ENCODE assay signal across 1 cellular context in the genomic region with DNA sequence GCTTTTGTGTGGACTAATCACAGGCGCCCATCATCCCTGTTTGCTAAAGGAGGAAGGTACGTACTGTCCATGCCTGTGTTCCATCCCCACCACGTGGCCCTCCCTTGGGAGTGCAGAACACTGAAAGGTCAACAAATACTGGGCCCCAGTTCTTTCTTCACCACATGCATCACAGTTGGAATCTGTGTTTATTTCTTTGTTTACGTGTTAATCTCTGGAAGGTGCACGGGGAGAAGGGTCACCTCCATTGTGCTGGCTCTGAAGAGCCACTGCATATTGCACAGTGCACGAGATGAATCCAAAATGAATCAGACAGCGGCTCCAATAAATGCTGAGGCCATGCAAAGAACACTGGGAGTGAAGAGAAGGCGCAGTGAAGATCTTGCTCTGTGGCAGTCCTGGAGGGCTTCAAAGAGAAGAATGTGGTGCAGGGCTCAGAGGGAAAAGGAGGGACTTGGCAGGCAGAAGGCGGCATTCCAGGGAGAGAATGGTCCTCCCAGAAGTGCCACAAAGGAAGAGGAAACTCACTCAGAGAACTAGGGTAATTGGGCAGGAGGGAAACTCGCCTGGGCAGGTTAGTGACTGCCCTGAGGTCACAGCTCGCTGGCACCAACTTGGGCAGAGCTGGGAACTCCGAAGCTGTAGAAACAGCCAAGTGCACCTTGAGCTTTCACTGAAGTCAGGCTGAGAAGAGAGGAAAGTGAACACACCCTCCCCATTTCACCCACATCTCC.
TF ChIP-seq lines count a peak whose summit lies in the region.

No MANE protein-coding gene starts in this region.

TF ChIP-seq in HepG2, 621 proteins besides CTCF, POLR2A, EP300 and RAD21 (continued from another document and continues in another):
- peak; percentile 57; the same call in 1 of the 2 replicates for TF ChIP-seq ZBTB33 (CRISPR knock-in tag; IDR thresholded peaks at IDR 0.05)
- TF ChIP-seq NR2F1 (CRISPR knock-in tag; IDR thresholded peaks at IDR 0.05), result peak in 1 of 2 experiments; percentile 45; a peak in 1 of 4 replicates
- peak; percentile 76; the same call in 1 of the 2 replicates for TF ChIP-seq MXD4 (CRISPR knock-in tag; IDR thresholded peaks at IDR 0.05)
- TF ChIP-seq HNF4A (CRISPR knock-in tag; IDR thresholded peaks at IDR 0.05), result peak; percentile 51
- TF ChIP-seq MEF2D (CRISPR knock-in tag; IDR thresholded peaks at IDR 0.05), result peak; percentile 70; the same call in 1 of the 2 replicates
- no peak for TF ChIP-seq ZNF451 (CRISPR knock-in tag; IDR thresholded peaks at IDR 0.05)
- TF ChIP-seq PAXIP1 (CRISPR knock-in tag; conservative IDR thresholded peaks at IDR 0.05), result peak; percentile 76
- peak; percentile 78 for TF ChIP-seq THAP11 (CRISPR knock-in tag; IDR thresholded peaks at IDR 0.05)
- TF ChIP-seq ZMAT3 (CRISPR knock-in tag; conservative IDR thresholded peaks at IDR 0.05), result 0 out of 2 replicates have a peak, but pooled peaks have one; percentile 63
- peak; percentile 62 for TF ChIP-seq TEAD3 (CRISPR knock-in tag; optimal IDR thresholded peaks at IDR 0.05; ENCODE audit: borderline replicate concordance)
- TF ChIP-seq HMG20A (CRISPR knock-in tag; IDR thresholded peaks at IDR 0.05; ENCODE audit: borderline replicate concordance), result peak; percentile 74; the same call in 1 of the 2 replicates
- TF ChIP-seq MZF1 (CRISPR knock-in tag; IDR thresholded peaks at IDR 0.05; ENCODE audit: borderline replicate concordance), result no peak
- peak; percentile 71; the same call in 1 of the 2 replicates for TF ChIP-seq ZFP37 (CRISPR knock-in tag; IDR thresholded peaks at IDR 0.05; ENCODE audit: borderline replicate concordance)
- TF ChIP-seq MEIS2 (CRISPR knock-in tag; IDR thresholded peaks at IDR 0.05), result peak; percentile 31; the same call in 1 of the 2 replicates
- peak; percentile 79 for TF ChIP-seq FOXP1 (IDR thresholded peaks at IDR 0.05)
- TF ChIP-seq FOXP1 (CRISPR knock-in tag; IDR thresholded peaks at IDR 0.05), result peak; percentile 96
- TF ChIP-seq ZFY (CRISPR knock-in tag; IDR thresholded peaks at IDR 0.05), result peak; percentile 63
- no peak for TF ChIP-seq ZNF124 (CRISPR knock-in tag; IDR thresholded peaks at IDR 0.05)
- TF ChIP-seq ASH2L (IDR thresholded peaks at IDR 0.05; ENCODE audit: insufficient read length, low read depth, low read length), result peak; percentile 72
- no peak for TF ChIP-seq ARID2 (CRISPR knock-in tag; IDR thresholded peaks at IDR 0.05; ENCODE audit: borderline replicate concordance)
- TF ChIP-seq KDM1A (CRISPR knock-in tag; IDR thresholded peaks at IDR 0.05), result peak; percentile 57; the same call in 1 of the 2 replicates
- TF ChIP-seq KDM4B (CRISPR knock-in tag; IDR thresholded peaks at IDR 0.05), result no peak
- peak; percentile 54; the same call in 1 of the 2 replicates for TF ChIP-seq NFKBIZ (CRISPR knock-in tag; IDR thresholded peaks at IDR 0.05)
- TF ChIP-seq ZNF44 (CRISPR knock-in tag; IDR thresholded peaks at IDR 0.05), result no peak
- TF ChIP-seq ARHGAP35 (CRISPR knock-in tag; IDR thresholded peaks at IDR 0.05; ENCODE audit: borderline replicate concordance), result no peak
- TF ChIP-seq RFXANK (CRISPR knock-in tag; IDR thresholded peaks at IDR 0.05), result peak; percentile 85; the same call in 1 of the 2 replicates
- TF ChIP-seq PHF5A (CRISPR knock-in tag; IDR thresholded peaks at IDR 0.05; ENCODE audit: low read depth, unreplicated experiment), result peak; percentile 30
- no peak for TF ChIP-seq MTA1 (CRISPR knock-in tag; IDR thresholded peaks at IDR 0.05; ENCODE audit: borderline replicate concordance)
- peak; percentile 67; the same call in 1 of the 2 replicates for TF ChIP-seq ZNF264 (CRISPR knock-in tag; IDR thresholded peaks at IDR 0.05)
- 0 out of 2 replicates have a peak, but pooled peaks have one; percentile 24 for TF ChIP-seq HIVEP1 (CRISPR knock-in tag; IDR thresholded peaks at IDR 0.05)
- 0 out of 2 replicates have a peak, but pooled peaks have one; percentile 64 for TF ChIP-seq ZNF230 (CRISPR knock-in tag; IDR thresholded peaks at IDR 0.05)
- TF ChIP-seq, protein P1, sequence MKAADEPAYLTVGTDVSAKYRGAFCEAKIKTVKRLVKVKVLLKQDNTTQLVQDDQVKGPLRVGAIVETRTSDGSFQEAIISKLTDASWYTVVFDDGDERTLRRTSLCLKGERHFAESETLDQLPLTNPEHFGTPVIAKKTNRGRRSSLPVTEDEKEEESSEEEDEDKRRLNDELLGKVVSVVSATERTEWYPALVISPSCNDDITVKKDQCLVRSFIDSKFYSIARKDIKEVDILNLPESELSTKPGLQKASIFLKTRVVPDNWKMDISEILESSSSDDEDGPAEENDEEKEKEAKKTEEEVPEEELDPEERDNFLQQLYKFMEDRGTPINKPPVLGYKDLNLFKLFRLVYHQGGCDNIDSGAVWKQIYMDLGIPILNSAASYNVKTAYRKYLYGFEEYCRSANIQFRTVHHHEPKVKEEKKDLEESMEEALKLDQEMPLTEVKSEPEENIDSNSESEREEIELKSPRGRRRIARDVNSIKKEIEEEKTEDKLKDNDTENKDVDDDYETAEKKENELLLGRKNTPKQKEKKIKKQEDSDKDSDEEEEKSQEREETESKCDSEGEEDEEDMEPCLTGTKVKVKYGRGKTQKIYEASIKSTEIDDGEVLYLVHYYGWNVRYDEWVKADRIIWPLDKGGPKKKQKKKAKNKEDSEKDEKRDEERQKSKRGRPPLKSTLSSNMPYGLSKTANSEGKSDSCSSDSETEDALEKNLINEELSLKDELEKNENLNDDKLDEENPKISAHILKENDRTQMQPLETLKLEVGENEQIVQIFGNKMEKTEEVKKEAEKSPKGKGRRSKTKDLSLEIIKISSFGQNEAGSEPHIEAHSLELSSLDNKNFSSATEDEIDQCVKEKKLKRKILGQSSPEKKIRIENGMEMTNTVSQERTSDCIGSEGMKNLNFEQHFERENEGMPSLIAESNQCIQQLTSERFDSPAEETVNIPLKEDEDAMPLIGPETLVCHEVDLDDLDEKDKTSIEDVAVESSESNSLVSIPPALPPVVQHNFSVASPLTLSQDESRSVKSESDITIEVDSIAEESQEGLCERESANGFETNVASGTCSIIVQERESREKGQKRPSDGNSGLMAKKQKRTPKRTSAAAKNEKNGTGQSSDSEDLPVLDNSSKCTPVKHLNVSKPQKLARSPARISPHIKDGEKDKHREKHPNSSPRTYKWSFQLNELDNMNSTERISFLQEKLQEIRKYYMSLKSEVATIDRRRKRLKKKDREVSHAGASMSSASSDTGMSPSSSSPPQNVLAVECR (CRISPR knock-in tag; IDR thresholded peaks at IDR 0.05; ENCODE audit: borderline replicate concordance), result peak; percentile 68; the same call in 1 of the 2 replicates
- peak; percentile 88; the same call in 1 of the 2 replicates for TF ChIP-seq ZNF614 (CRISPR knock-in tag; IDR thresholded peaks at IDR 0.05; ENCODE audit: borderline replicate concordance)
- peak; percentile 43; the same call in 1 of the 2 replicates for TF ChIP-seq SMAD3 (CRISPR knock-in tag; IDR thresholded peaks at IDR 0.05)
- TF ChIP-seq, protein P2, sequence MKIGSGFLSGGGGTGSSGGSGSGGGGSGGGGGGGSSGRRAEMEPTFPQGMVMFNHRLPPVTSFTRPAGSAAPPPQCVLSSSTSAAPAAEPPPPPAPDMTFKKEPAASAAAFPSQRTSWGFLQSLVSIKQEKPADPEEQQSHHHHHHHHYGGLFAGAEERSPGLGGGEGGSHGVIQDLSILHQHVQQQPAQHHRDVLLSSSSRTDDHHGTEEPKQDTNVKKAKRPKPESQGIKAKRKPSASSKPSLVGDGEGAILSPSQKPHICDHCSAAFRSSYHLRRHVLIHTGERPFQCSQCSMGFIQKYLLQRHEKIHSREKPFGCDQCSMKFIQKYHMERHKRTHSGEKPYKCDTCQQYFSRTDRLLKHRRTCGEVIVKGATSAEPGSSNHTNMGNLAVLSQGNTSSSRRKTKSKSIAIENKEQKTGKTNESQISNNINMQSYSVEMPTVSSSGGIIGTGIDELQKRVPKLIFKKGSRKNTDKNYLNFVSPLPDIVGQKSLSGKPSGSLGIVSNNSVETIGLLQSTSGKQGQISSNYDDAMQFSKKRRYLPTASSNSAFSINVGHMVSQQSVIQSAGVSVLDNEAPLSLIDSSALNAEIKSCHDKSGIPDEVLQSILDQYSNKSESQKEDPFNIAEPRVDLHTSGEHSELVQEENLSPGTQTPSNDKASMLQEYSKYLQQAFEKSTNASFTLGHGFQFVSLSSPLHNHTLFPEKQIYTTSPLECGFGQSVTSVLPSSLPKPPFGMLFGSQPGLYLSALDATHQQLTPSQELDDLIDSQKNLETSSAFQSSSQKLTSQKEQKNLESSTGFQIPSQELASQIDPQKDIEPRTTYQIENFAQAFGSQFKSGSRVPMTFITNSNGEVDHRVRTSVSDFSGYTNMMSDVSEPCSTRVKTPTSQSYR (CRISPR knock-in tag; IDR thresholded peaks at IDR 0.05; ENCODE audit: borderline replicate concordance), result 0 out of 2 replicates have a peak, but pooled peaks have one; percentile 46
- TF ChIP-seq NR2C2 (CRISPR knock-in tag; IDR thresholded peaks at IDR 0.05; ENCODE audit: borderline replicate concordance), result no peak; the same call in 1 of the 2 replicates
- TF ChIP-seq KMT2A (CRISPR knock-in tag; IDR thresholded peaks at IDR 0.05), result 0 out of 2 replicates have a peak, but pooled peaks have one; percentile 40
- TF ChIP-seq SAP130 (CRISPR knock-in tag; IDR thresholded peaks at IDR 0.05; ENCODE audit: low read depth), result peak; percentile 85
- TF ChIP-seq, protein P3, sequence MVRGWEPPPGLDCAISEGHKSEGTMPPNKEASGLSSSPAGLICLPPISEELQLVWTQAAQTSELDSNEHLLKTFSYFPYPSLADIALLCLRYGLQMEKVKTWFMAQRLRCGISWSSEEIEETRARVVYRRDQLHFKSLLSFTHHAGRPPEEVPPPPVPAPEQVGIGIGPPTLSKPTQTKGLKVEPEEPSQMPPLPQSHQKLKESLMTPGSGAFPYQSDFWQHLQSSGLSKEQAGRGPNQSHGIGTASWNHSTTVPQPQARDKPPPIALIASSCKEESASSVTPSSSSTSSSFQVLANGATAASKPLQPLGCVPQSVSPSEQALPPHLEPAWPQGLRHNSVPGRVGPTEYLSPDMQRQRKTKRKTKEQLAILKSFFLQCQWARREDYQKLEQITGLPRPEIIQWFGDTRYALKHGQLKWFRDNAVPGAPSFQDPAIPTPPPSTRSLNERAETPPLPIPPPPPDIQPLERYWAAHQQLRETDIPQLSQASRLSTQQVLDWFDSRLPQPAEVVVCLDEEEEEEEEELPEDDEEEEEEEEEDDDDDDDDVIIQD (CRISPR knock-in tag; IDR thresholded peaks at IDR 0.05; ENCODE audit: low read depth), result 0 out of 2 replicates have a peak, but pooled peaks have one; percentile 18
- peak; percentile 42; the same call in 1 of the 2 replicates for TF ChIP-seq ZNF580 (CRISPR knock-in tag; IDR thresholded peaks at IDR 0.05; ENCODE audit: borderline replicate concordance, low read depth)
- peak; percentile 68 for TF ChIP-seq FOXK2 (IDR thresholded peaks at IDR 0.05)
- peak; percentile 58; the same call in 1 of the 2 replicates for TF ChIP-seq KDM2A (CRISPR knock-in tag; IDR thresholded peaks at IDR 0.05; ENCODE audit: borderline replicate concordance, low read depth)
- TF ChIP-seq ZNF503 (CRISPR knock-in tag; IDR thresholded peaks at IDR 0.05), result peak; percentile 51; the same call in 1 of the 2 replicates
